In genomic region chr22:19143967-19144400, GRCh38 we compare ENCODE assay signal across 6 cellular contexts. TPM values are rescaled to one million over a fixed set of nuclear protein-coding genes. Genes with fewer than 3 reads are reported as not detected.
DNase-seq lines count a peak whose midpoint lies in the region; TF ChIP-seq lines count a peak whose summit lies in the region.

No MANE protein-coding gene starts in this region.

- TF ChIP-seq POLR2A in ovary (IDR thresholded peaks at IDR 0.05) = no peak

- POLR2A ChIA-PET in A673 (lab: Charles Lee; ENCODE audit: low non-redundant PET) = no interaction called here

- no peak for TF ChIP-seq EP300 in ovary (IDR thresholded peaks at IDR 0.05)

- no peaks in the 10 kb centered on the region for H3K9me3 ChIP-seq in A673 (ENCODE audit: low read depth, low read length, poor library complexity, severe bottlenecking)
- no peaks in the 10 kb centered on the region for H3K9me3 ChIP-seq in ovary

- TSS peak; percentile 68 for BruUV-seq in A673 (replicated peaks; lab: Mats Ljungman, UMichigan)

- intact Hi-C loops in A673 (cut with micrococcal nuclease; ENCODE audit: unreplicated experiment) (loop anchor here (1.0 kb wide), 1 partner anchor 486 kb away; no protein-coding TSS in a partner anchor), ovary (cut with DNase I) (no loop called here)

- peak overlapping the region; percentile 86 for H3K4me3 ChIP-seq in A673 (ENCODE audit: low read depth, low read length, poor library complexity, severe bottlenecking)
- H3K4me3 ChIP-seq in ovary = peak overlapping the region; percentile 91

- H3K36me3 ChIP-seq in A673 (ENCODE audit: insufficient read depth, low read length, poor library complexity, severe bottlenecking) (peaks cover 28% of the 10 kb centered on the region), ovary (no peaks in the 10 kb centered on the region)

- H3K4me1 ChIP-seq in A673 (ENCODE audit: insufficient read depth, low read length, poor library complexity, severe bottlenecking) (no peaks in the 10 kb centered on the region), ovary (ENCODE audit: insufficient read depth) (peaks cover 2% of the 10 kb centered on the region)

- CTCF ChIA-PET in A673 (lab: Charles Lee) = interaction anchor here (1.3 to 1.5 kb wide), 2 partner anchors 30 to 486 kb away, joined by 3 to 10 read pairs; no protein-coding TSS in a partner anchor

- H3K27me3 ChIP-seq in A673 (replicated peaks; ENCODE audit: insufficient read depth, low read depth, low read length, poor library complexity) = peaks cover 30% of the 10 kb centered on the region
- peaks cover 2% of the 10 kb centered on the region for H3K27me3 ChIP-seq in ovary

- TF ChIP-seq CTCF in A673 (conservative IDR thresholded peaks at IDR 0.05; ENCODE audit: low read depth, low read length) (no peak), ovary (IDR thresholded peaks at IDR 0.05) (no peak)

- DNase-seq in A673 (ENCODE audit: low spot score) (no peak), HuH-7.5 (ENCODE audit: low spot score) (peak; percentile 46), caudate nucleus (lab: John Stamatoyannopoulos, UW) (peak in 1 of 61 donors; percentile 52), ovary (peak in 1 of 5 donors; percentile 16), NCI-H446 (lab: John Stamatoyannopoulos, UW) (no peak)
- DNase-seq in activated CD4-positive, CD25-positive, alpha-beta regulatory T cell (lab: John Stamatoyannopoulos, UW) = no peak

- 1 to 2% (median 1%) methylated on average over 17 of the region's 17 CpGs for WGBS in ovary, 3 donors

- H3K27ac ChIP-seq in A673 (ENCODE audit: low read depth, low read length, poor library complexity, severe bottlenecking) (peak overlapping the region; percentile 77), caudate nucleus (ENCODE audit: low read depth, low read length) (peak overlapping the region; percentile 61), ovary (peak overlapping the region in 1 of 2 donors; percentile 69)

RNA-seq across cellular contexts. Expression of gene ESS2, which starts 0.5 kb away (rescaled TPM):
- total RNA-seq in A673 (2021) (21.1 and 21.4 TPM in 2 replicates), ovary (10 to 100 TPM; 12.8 to 20.2 (median 14.0) TPM)
- 10 to 100 TPM in 1 of 2 donors, 1 to 10 TPM in 1; 4.4 to 18.5 TPM for polyA plus RNA-seq in ovary

RNA-seq across cellular contexts. Expression of gene GSC2, which starts 6.1 kb away (rescaled TPM):
- total RNA-seq in A673 (2021) (not detected in 2 replicates), ovary (not detected)
- not detected for polyA plus RNA-seq in ovary

RNA-seq across cellular contexts. Expression of gene TSSK2, which starts 12.9 kb away (rescaled TPM):
- total RNA-seq in A673 (2021) = not detected in 2 replicates
- total RNA-seq in ovary = not detected
- polyA plus RNA-seq in ovary = under 1 TPM in 1 of 2 donors, not detected in 1; 0.05 TPM

RNA-seq across cellular contexts. Expression of gene DGCR2, which starts 21.8 kb away (rescaled TPM):
- 41.1 and 47.3 TPM in 2 replicates for total RNA-seq in A673 (2021)
- total RNA-seq in ovary = 10 to 100 TPM; 31.7 to 71.9 (median 60.2) TPM
- 10 to 100 TPM; 23.9 to 51.2 TPM for polyA plus RNA-seq in ovary

RNA-seq across cellular contexts. Expression of gene SLC25A1, which starts 34.6 kb away (rescaled TPM):
- 91.0 and 115 TPM in 2 replicates for total RNA-seq in A673 (2021)
- 10 to 100 TPM; 36.0 to 90.7 (median 76.4) TPM for total RNA-seq in ovary
- polyA plus RNA-seq in ovary = 10 to 100 TPM; 15.8 to 42.6 TPM
